Comparison of ENCODE assay signal across 1 cellular context in the genomic region with DNA sequence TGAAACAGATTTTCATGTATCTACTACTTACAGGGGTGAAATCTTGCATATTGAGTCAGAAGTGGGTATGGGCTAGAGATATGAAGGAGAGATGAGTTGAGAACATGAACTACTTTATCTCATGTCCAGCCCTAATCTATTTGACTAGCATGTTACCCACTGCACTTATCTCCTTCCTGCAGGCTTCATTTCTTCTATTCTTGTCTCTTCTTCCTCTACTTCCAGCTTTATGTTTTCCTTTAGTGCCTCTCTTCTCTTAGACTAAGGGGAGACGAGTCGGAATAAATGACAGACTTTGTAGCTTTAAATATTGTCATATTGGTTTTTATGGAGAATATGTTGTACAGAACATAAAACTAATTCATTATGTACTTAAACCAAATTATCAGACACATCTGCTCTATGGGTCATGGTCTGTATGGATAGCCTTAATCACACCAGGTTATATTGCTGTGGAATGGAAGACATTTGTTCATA.
A peak's percentile ranks its signal among the peaks of the same experiment; 100 is the strongest.
TF ChIP-seq lines count a peak whose summit lies in the region.

No MANE protein-coding gene starts in this region.

TF ChIP-seq in K562, 482 proteins besides CTCF, POLR2A, EP300 and RAD21 (continued from another document and continues in another):
- TF ChIP-seq, protein P1, sequence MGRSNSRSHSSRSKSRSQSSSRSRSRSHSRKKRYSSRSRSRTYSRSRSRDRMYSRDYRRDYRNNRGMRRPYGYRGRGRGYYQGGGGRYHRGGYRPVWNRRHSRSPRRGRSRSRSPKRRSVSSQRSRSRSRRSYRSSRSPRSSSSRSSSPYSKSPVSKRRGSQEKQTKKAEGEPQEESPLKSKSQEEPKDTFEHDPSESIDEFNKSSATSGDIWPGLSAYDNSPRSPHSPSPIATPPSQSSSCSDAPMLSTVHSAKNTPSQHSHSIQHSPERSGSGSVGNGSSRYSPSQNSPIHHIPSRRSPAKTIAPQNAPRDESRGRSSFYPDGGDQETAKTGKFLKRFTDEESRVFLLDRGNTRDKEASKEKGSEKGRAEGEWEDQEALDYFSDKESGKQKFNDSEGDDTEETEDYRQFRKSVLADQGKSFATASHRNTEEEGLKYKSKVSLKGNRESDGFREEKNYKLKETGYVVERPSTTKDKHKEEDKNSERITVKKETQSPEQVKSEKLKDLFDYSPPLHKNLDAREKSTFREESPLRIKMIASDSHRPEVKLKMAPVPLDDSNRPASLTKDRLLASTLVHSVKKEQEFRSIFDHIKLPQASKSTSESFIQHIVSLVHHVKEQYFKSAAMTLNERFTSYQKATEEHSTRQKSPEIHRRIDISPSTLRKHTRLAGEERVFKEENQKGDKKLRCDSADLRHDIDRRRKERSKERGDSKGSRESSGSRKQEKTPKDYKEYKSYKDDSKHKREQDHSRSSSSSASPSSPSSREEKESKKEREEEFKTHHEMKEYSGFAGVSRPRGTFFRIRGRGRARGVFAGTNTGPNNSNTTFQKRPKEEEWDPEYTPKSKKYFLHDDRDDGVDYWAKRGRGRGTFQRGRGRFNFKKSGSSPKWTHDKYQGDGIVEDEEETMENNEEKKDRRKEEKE (IDR thresholded peaks at IDR 0.05; ENCODE audit: borderline replicate concordance in 1 of 2, control insufficient read depth in 1 of 2, low read depth in 2 of 2, low read length in 1 of 2), result no peak
- peak; percentile 82; the same call in 1 of the 2 replicates for TF ChIP-seq TARDBP (IDR thresholded peaks at IDR 0.05)
- TF ChIP-seq TEAD1 (CRISPR knock-in tag; IDR thresholded peaks at IDR 0.05), result peak in 1 of 2 experiments; percentile 91; a peak in 2 of 4 replicates
- TF ChIP-seq RAD51 (IDR thresholded peaks at IDR 0.05; ENCODE audit: borderline replicate concordance, low read depth), result peak; percentile 45; the same call in 1 of the 2 replicates
- TF ChIP-seq, protein P2, sequence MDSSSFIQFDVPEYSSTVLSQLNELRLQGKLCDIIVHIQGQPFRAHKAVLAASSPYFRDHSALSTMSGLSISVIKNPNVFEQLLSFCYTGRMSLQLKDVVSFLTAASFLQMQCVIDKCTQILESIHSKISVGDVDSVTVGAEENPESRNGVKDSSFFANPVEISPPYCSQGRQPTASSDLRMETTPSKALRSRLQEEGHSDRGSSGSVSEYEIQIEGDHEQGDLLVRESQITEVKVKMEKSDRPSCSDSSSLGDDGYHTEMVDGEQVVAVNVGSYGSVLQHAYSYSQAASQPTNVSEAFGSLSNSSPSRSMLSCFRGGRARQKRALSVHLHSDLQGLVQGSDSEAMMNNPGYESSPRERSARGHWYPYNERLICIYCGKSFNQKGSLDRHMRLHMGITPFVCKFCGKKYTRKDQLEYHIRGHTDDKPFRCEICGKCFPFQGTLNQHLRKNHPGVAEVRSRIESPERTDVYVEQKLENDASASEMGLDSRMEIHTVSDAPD (CRISPR knock-in tag; IDR thresholded peaks at IDR 0.05), result no peak
- peak; percentile 86; the same call in 1 of the 2 replicates for TF ChIP-seq OTX1 (CRISPR knock-in tag; IDR thresholded peaks at IDR 0.05)
- TF ChIP-seq, protein P3, sequence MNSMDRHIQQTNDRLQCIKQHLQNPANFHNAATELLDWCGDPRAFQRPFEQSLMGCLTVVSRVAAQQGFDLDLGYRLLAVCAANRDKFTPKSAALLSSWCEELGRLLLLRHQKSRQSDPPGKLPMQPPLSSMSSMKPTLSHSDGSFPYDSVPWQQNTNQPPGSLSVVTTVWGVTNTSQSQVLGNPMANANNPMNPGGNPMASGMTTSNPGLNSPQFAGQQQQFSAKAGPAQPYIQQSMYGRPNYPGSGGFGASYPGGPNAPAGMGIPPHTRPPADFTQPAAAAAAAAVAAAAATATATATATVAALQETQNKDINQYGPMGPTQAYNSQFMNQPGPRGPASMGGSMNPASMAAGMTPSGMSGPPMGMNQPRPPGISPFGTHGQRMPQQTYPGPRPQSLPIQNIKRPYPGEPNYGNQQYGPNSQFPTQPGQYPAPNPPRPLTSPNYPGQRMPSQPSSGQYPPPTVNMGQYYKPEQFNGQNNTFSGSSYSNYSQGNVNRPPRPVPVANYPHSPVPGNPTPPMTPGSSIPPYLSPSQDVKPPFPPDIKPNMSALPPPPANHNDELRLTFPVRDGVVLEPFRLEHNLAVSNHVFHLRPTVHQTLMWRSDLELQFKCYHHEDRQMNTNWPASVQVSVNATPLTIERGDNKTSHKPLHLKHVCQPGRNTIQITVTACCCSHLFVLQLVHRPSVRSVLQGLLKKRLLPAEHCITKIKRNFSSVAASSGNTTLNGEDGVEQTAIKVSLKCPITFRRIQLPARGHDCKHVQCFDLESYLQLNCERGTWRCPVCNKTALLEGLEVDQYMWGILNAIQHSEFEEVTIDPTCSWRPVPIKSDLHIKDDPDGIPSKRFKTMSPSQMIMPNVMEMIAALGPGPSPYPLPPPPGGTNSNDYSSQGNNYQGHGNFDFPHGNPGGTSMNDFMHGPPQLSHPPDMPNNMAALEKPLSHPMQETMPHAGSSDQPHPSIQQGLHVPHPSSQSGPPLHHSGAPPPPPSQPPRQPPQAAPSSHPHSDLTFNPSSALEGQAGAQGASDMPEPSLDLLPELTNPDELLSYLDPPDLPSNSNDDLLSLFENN (IDR thresholded peaks at IDR 0.05; ENCODE audit: low read depth in 2 of 2, low read length in 2 of 2), result peak in 1 of 2 experiments; percentile 91; a peak in 2 of 4 replicates
- TF ChIP-seq ZNF140 (CRISPR knock-in tag; IDR thresholded peaks at IDR 0.05), result no peak
- TF ChIP-seq SMAD4 (CRISPR knock-in tag; conservative IDR thresholded peaks at IDR 0.05), result peak; percentile 85
- TF ChIP-seq ZBED1 (IDR thresholded peaks at IDR 0.05), result peak; percentile 86; the same call in 1 of the 2 replicates
- TF ChIP-seq, protein P4, sequence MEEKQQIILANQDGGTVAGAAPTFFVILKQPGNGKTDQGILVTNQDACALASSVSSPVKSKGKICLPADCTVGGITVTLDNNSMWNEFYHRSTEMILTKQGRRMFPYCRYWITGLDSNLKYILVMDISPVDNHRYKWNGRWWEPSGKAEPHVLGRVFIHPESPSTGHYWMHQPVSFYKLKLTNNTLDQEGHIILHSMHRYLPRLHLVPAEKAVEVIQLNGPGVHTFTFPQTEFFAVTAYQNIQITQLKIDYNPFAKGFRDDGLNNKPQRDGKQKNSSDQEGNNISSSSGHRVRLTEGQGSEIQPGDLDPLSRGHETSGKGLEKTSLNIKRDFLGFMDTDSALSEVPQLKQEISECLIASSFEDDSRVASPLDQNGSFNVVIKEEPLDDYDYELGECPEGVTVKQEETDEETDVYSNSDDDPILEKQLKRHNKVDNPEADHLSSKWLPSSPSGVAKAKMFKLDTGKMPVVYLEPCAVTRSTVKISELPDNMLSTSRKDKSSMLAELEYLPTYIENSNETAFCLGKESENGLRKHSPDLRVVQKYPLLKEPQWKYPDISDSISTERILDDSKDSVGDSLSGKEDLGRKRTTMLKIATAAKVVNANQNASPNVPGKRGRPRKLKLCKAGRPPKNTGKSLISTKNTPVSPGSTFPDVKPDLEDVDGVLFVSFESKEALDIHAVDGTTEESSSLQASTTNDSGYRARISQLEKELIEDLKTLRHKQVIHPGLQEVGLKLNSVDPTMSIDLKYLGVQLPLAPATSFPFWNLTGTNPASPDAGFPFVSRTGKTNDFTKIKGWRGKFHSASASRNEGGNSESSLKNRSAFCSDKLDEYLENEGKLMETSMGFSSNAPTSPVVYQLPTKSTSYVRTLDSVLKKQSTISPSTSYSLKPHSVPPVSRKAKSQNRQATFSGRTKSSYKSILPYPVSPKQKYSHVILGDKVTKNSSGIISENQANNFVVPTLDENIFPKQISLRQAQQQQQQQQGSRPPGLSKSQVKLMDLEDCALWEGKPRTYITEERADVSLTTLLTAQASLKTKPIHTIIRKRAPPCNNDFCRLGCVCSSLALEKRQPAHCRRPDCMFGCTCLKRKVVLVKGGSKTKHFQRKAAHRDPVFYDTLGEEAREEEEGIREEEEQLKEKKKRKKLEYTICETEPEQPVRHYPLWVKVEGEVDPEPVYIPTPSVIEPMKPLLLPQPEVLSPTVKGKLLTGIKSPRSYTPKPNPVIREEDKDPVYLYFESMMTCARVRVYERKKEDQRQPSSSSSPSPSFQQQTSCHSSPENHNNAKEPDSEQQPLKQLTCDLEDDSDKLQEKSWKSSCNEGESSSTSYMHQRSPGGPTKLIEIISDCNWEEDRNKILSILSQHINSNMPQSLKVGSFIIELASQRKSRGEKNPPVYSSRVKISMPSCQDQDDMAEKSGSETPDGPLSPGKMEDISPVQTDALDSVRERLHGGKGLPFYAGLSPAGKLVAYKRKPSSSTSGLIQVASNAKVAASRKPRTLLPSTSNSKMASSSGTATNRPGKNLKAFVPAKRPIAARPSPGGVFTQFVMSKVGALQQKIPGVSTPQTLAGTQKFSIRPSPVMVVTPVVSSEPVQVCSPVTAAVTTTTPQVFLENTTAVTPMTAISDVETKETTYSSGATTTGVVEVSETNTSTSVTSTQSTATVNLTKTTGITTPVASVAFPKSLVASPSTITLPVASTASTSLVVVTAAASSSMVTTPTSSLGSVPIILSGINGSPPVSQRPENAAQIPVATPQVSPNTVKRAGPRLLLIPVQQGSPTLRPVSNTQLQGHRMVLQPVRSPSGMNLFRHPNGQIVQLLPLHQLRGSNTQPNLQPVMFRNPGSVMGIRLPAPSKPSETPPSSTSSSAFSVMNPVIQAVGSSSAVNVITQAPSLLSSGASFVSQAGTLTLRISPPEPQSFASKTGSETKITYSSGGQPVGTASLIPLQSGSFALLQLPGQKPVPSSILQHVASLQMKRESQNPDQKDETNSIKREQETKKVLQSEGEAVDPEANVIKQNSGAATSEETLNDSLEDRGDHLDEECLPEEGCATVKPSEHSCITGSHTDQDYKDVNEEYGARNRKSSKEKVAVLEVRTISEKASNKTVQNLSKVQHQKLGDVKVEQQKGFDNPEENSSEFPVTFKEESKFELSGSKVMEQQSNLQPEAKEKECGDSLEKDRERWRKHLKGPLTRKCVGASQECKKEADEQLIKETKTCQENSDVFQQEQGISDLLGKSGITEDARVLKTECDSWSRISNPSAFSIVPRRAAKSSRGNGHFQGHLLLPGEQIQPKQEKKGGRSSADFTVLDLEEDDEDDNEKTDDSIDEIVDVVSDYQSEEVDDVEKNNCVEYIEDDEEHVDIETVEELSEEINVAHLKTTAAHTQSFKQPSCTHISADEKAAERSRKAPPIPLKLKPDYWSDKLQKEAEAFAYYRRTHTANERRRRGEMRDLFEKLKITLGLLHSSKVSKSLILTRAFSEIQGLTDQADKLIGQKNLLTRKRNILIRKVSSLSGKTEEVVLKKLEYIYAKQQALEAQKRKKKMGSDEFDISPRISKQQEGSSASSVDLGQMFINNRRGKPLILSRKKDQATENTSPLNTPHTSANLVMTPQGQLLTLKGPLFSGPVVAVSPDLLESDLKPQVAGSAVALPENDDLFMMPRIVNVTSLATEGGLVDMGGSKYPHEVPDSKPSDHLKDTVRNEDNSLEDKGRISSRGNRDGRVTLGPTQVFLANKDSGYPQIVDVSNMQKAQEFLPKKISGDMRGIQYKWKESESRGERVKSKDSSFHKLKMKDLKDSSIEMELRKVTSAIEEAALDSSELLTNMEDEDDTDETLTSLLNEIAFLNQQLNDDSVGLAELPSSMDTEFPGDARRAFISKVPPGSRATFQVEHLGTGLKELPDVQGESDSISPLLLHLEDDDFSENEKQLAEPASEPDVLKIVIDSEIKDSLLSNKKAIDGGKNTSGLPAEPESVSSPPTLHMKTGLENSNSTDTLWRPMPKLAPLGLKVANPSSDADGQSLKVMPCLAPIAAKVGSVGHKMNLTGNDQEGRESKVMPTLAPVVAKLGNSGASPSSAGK (IDR thresholded peaks at IDR 0.05), result no peak
- peak in 1 of 2 experiments; percentile 88; a peak in 2 of 4 replicates for TF ChIP-seq ETV6 (IDR thresholded peaks at IDR 0.05; ENCODE audit: borderline replicate concordance in 1 of 2, low read depth in 2 of 2, low read length in 1 of 2)
- no peak for TF ChIP-seq ETV6 (CRISPR knock-in tag; IDR thresholded peaks at IDR 0.05; ENCODE audit: borderline replicate concordance)
- no peak for TF ChIP-seq NR4A1 (CRISPR knock-in tag; IDR thresholded peaks at IDR 0.05)
- TF ChIP-seq NR4A1 (tag; IDR thresholded peaks at IDR 0.05), result peak; percentile 70; the same call in 1 of the 2 replicates
- TF ChIP-seq KLF10 (CRISPR knock-in tag; IDR thresholded peaks at IDR 0.05), result no peak
- peak; percentile 83; the same call in 1 of the 2 replicates for TF ChIP-seq ZNF175 (CRISPR knock-in tag; IDR thresholded peaks at IDR 0.05; ENCODE audit: low read depth)
- TF ChIP-seq GATA2 (CRISPR knock-in tag; IDR thresholded peaks at IDR 0.05), result peak; percentile 89
- peak; percentile 98 for TF ChIP-seq KDM1A (IDR thresholded peaks at IDR 0.05)
- no peak for TF ChIP-seq FOXJ3 (CRISPR knock-in tag; IDR thresholded peaks at IDR 0.05)
- TF ChIP-seq NFYB (IDR thresholded peaks at IDR 0.05; ENCODE audit: extremely low read depth, insufficient read length), result no peak
- peak; percentile 80 for TF ChIP-seq NCOA4 (IDR thresholded peaks at IDR 0.05; ENCODE audit: partially characterized antibody)
- no peak for TF ChIP-seq RBBP5 (IDR thresholded peaks at IDR 0.05; ENCODE audit: borderline replicate concordance, insufficient read depth, low read length, poor library complexity, severe bottlenecking)
- TF ChIP-seq KLF16 (IDR thresholded peaks at IDR 0.05), result peak; percentile 97
- TF ChIP-seq MEF2D (tag; conservative IDR thresholded peaks at IDR 0.05; ENCODE audit: low read depth), result peak; percentile 98
- TF ChIP-seq MYNN (IDR thresholded peaks at IDR 0.05), result peak; percentile 66; the same call in 1 of the 2 replicates
- no peak for TF ChIP-seq MYNN (CRISPR knock-in tag; IDR thresholded peaks at IDR 0.05)
- TF ChIP-seq ZNF444 (CRISPR knock-in tag; IDR thresholded peaks at IDR 0.05), result 0 out of 2 replicates have a peak, but pooled peaks have one; percentile 33
- no peak for TF ChIP-seq ZNF274 (IDR thresholded peaks at IDR 0.05; ENCODE audit: borderline replicate concordance, low read depth, low read length)
- TF ChIP-seq SMARCB1 (IDR thresholded peaks at IDR 0.05; ENCODE audit: insufficient read length, low read depth), result no peak
- TF ChIP-seq, protein P5, sequence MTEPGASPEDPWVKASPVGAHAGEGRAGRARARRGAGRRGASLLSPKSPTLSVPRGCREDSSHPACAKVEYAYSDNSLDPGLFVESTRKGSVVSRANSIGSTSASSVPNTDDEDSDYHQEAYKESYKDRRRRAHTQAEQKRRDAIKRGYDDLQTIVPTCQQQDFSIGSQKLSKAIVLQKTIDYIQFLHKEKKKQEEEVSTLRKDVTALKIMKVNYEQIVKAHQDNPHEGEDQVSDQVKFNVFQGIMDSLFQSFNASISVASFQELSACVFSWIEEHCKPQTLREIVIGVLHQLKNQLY (CRISPR knock-in tag; conservative IDR thresholded peaks at IDR 0.05), result no peak
- TF ChIP-seq CHD4 (IDR thresholded peaks at IDR 0.05; ENCODE audit: insufficient read depth, insufficient replicate concordance, low read depth, low read length, poor library complexity, severe bottlenecking), result no peak
- peak; percentile 94 for TF ChIP-seq HDAC2 (IDR thresholded peaks at IDR 0.05)
- no peak for TF ChIP-seq BRF1 (IDR thresholded peaks at IDR 0.05; ENCODE audit: borderline replicate concordance, extremely low read depth, insufficient read length)
- peak; percentile 80 for TF ChIP-seq JUND (IDR thresholded peaks at IDR 0.05; ENCODE audit: borderline replicate concordance, low read depth, low read length)
- peak; percentile 75; the same call in 1 of the 3 replicates for TF ChIP-seq JUND (tag; IDR thresholded peaks at IDR 0.05; ENCODE audit: borderline replicate concordance, low read depth, low read length)
- TF ChIP-seq ZNF717 (CRISPR knock-in tag; IDR thresholded peaks at IDR 0.05), result no peak
- no peak for TF ChIP-seq U2AF1 (optimal IDR thresholded peaks at IDR 0.05; ENCODE audit: low read depth, low read length)
- TF ChIP-seq HDAC6 (IDR thresholded peaks at IDR 0.05; ENCODE audit: low read depth, low read length), result no peak
- TF ChIP-seq TAF9B (IDR thresholded peaks at IDR 0.05; ENCODE audit: partially characterized antibody), result peak; percentile 34
- peak; percentile 89; the same call in 1 of the 2 replicates for TF ChIP-seq NBN (IDR thresholded peaks at IDR 0.05; ENCODE audit: low read depth)
